In the genomic region with DNA sequence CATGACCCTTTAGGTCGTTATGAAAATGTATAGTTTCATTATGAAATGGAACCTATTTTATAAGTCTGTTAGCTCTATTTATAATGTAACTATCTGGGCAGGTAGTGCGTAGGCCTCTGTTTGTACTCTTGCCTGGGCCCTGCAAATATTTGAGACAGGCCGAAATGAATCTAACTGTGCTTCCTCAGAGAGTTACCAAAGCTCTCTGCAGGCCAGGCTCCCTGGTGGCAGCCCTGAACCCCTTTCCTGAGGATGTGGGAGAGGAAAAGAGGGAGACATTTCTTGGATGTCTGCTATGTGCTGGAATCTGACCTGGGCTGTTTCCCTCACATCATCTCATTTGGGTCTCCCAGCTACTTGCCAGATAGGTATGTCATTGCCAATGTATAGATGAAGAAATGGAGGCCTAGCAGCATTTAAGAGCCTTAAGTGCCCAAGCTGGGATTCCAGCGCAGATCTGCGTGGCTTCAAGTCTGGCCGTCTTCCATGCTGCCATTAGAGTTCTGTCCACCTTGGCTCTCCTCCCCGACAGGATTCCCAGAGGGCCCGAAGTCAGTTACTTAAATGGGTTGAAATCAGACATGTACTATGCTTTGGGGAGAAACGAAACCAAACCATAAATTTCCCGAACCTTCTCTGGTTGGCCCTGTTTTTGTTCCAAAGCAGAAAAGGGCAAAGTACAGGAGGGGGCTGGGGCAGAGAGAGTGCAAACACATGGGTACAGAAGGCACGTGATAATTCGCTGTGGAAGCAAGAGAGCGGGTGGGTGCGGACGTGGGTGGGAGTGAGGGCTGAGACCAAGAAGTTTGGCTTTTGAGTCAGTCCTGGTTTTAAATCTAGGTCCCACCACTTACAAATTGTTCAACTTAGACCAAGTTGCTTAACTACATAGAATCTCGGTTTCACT, we compare ENCODE assay signal across 8 cellular contexts.
A peak's percentile ranks its signal among the peaks of the same experiment; 100 is the strongest.
DNase-seq lines count a peak whose midpoint lies in the region; TF ChIP-seq lines count a peak whose summit lies in the region.

No MANE protein-coding gene starts in this region.

- H3K27ac ChIP-seq in RWPE1 = no peak overlapping the region

- CTCF ChIA-PET in RWPE1 (lab: Yijun Ruan, JAX) = no interaction called here

- POLR2A ChIA-PET in RWPE1 (lab: Yijun Ruan, JAX; ENCODE audit: low non-redundant PET) = no interaction called here

- in situ Hi-C loops in GM13976 (cut with MboI; ENCODE audit: low sequenced_read_pairs, unreplicated experiment) = no loop called here

- TF ChIP-seq CTCF in GM13976 (IDR thresholded peaks at IDR 0.05; ENCODE audit: borderline replicate concordance, control extremely low read depth, extremely low read depth, insufficient read depth, missing control alignments) (no peak), RWPE1 (conservative IDR thresholded peaks at IDR 0.05; ENCODE audit: low read depth) (no peak)

- DNase-seq in GM13976 (ENCODE audit: low spot score) (peak; percentile 34), islet precursor cell (peak; percentile 36), AG08395 (ENCODE audit: low spot score) (no peak), NCI-H526 treated with DMSO at 0.1 percent for 48 hours (lab: John Stamatoyannopoulos, UW) (no peak), RWPE1 (ENCODE audit: low spot score) (no peak), NCI-H1417 treated with DMSO at 0.1 percent for 48 hours (lab: John Stamatoyannopoulos, UW) (no peak)
- DNase-seq in activated CD8-positive, alpha-beta memory T cell treated with anti-CD3 and anti-CD28 coated beads for 24 hours = peak; percentile 88
- peak; percentile 58 to 79 for DNase-seq in stimulated activated CD8-positive, alpha-beta memory T cell treated with anti-CD3 and anti-CD28 coated beads, Interleukin-2, amount 100 ng/mL, for 48 hours (ENCODE audit: low read depth in 2 of 2)

Comparison
In these comparisons a context has a peak if more than half of its experiments do, and no peak if none do; other contexts are left out.
1. DNase-seq: peak in GM13976 (single experiment), activated CD8-positive, alpha-beta memory T cell treated with anti-CD3 and anti-CD28 coated beads for 24 hours (single experiment), islet precursor cell (single experiment) and stimulated activated CD8-positive, alpha-beta memory T cell treated with anti-CD3 and anti-CD28 coated beads, Interleukin-2, amount 100 ng/mL, for 48 hours (2 of 2); none in AG08395 (single experiment), NCI-H526 treated with DMSO at 0.1 percent for 48 hours (single experiment), RWPE1 (single experiment) and NCI-H1417 treated with DMSO at 0.1 percent for 48 hours (single experiment).